8 cellular contexts compared by ENCODE assay signal in the genomic region with DNA sequence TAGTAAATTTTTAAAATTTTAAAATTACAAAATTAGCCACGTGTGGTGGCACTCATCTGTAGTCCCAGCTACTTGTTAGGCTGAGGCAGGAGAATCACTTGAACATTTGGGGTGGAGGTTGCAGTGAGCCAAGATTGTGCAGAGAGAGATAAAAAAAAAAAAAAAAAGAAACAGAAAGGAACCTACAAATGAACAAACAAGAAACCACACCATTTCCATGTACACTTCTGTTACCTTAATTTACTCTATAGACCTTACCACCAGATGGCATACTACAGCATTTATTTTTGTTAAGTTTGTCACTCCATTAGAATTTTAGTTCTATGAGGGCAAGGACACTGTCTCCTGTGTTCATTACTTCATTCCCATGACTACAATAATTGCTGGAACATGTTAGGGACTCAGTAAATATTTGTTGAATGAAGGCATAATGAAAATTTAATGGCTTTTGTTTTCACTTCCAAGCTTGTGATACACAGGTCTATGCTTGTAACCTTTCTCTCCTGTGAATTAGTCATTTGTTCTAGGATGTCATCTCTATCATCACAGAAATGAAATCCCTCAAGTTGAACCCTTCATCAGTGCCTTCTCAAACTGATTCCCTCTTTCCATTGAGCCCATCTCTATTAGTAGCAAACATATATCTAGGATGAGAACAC.
DNase-seq lines count a peak whose midpoint lies in the region; ATAC-seq lines count a peak whose summit lies in the region.

No MANE protein-coding gene starts in this region.

- DNase-seq in NCI-H82 (lab: John Stamatoyannopoulos, UW): peak; percentile 17
- no peak for DNase-seq in NCI-H82 treated with DMSO at 0.1 percent for 48 hours (lab: John Stamatoyannopoulos, UW; ENCODE audit: unreplicated experiment)
- DNase-seq in T-cell: no peak
- peak; percentile 11 for DNase-seq in iPS-NIHi11 (ENCODE audit: low spot score)
- no peak for DNase-seq in NOMO-1 treated with dmso at 0.1 percent for 144 hours (lab: John Stamatoyannopoulos, UW; ENCODE audit: unreplicated experiment)

- H3K27ac Mint-ChIP-seq in T-cell: peak overlapping the region; percentile 52 to 91

- peak; percentile 59 for ATAC-seq in HG02588 (IDR thresholded peaks at IDR 0.05; ENCODE audit: unreplicated experiment)
- peak; percentile 77 to 83 (median 82) for ATAC-seq in T-cell (replicated peaks in 1 of 4)
- ATAC-seq in HG02852 (IDR thresholded peaks at IDR 0.05; ENCODE audit: unreplicated experiment): no peak
- ATAC-seq in GM18909 (IDR thresholded peaks at IDR 0.05; ENCODE audit: poor library complexity, unreplicated experiment): no peak

- H3K27me3 Mint-ChIP-seq in T-cell: no peaks in the 10 kb centered on the region

- H3K9me3 Mint-ChIP-seq in T-cell: peaks cover 0 to 4% (median 0%) of the 10 kb centered on the region in 3 donors

- POLR2A ChIA-PET in T-cell (lab: Charles Lee): no interaction called here

- H3K36me3 Mint-ChIP-seq in T-cell: peaks cover 70% of the 10 kb centered on the region

- H3K4me3 Mint-ChIP-seq in T-cell: peak overlapping the region in 1 of 3 donors; percentile 2

- CTCF ChIA-PET in T-cell (lab: Charles Lee): interaction anchor here (0.6 to 7.5 kb wide), 26 partner anchors 7 to 93 kb away, joined by 3 to 84 read pairs (median 4); no protein-coding TSS in a partner anchor

- peaks cover 69 to 76% (median 69%) of the 10 kb centered on the region in 3 donors for H3K4me1 Mint-ChIP-seq in T-cell

Comparison
In these comparisons a context has a peak if more than half of its experiments do, and no peak if none do; other contexts are left out.
1. DNase-seq: peak in NCI-H82 (single experiment) and iPS-NIHi11 (single experiment); none in NCI-H82 treated with DMSO at 0.1 percent for 48 hours (single experiment), T-cell (0 of 34) and NOMO-1 treated with dmso at 0.1 percent for 144 hours (single experiment).
2. ATAC-seq: peak in HG02588 (single experiment) and T-cell (4 of 4); none in HG02852 (single experiment) and GM18909 (single experiment).